In genomic region chr1:110494522-110495406, GRCh38 we compare ENCODE assay signal across 1 cellular context.
TF ChIP-seq lines count a peak whose summit lies in the region.

No MANE protein-coding gene starts in this region.

TF ChIP-seq in H1, 55 proteins besides CTCF, POLR2A, EP300 and RAD21:
- TF ChIP-seq RBBP5 (IDR thresholded peaks at IDR 0.05; ENCODE audit: borderline replicate concordance, low read depth, low read length): no peak
- no peak for TF ChIP-seq MAFK (IDR thresholded peaks at IDR 0.05; ENCODE audit: low read depth, low read length)
- no peak for TF ChIP-seq NANOG (IDR thresholded peaks at IDR 0.05; ENCODE audit: insufficient read depth, low read depth, low read length, poor library complexity, severe bottlenecking)
